Comparison of ENCODE assay signal across 18 cellular contexts in genomic region chr15:50028323-50028722, GRCh38.
"Had no signal": no experiment of that assay in that cellular context is flagged by ENCODE, and none has a peak within 500 bp of the region (broad histone marks: within the 10 kb centered on the region; RNA-seq: fewer than 3 reads in every experiment).

No MANE protein-coding gene starts in this region.

- H3K9me3 ChIP-seq: mucosa of descending colon, right atrium auricular region, testis had no signal

- H3K4me3 ChIP-seq: coronary artery, mucosa of descending colon, right atrium auricular region, spleen, testis had no signal

- H3K4me3 Mint-ChIP-seq: activated CD4-positive, alpha-beta memory T cell treated with anti-CD3 and anti-CD28 coated beads, Interleukin-2, amount 10 ng/mL, durations not matched to agents 7 days and 5 days; activated CD4-positive, alpha-beta T cell treated with anti-CD3 and anti-CD28 coated beads, Interleukin-2, amount 10 ng/mL, durations not matched to agents 24 days and 14 days; activated naive CD4-positive, alpha-beta T cell treated with anti-CD3 and anti-CD28 coated beads for 36 hours; activated naive CD8-positive, alpha-beta T cell treated with anti-CD3 and anti-CD28 coated beads, Interleukin-2, amount 10 ng/mL, durations not matched to agents 7 days and 5 days; activated T-cell treated with anti-CD3 and anti-CD28 coated beads, Interleukin-2, amount 50 U/mL, for 72 hours; memory B cell had no signal

- H3K36me3 ChIP-seq: right atrium auricular region had no signal

- H3K4me1 Mint-ChIP-seq: activated CD4-positive, alpha-beta memory T cell treated with anti-CD3 and anti-CD28 coated beads, Interleukin-2, amount 10 ng/mL, durations not matched to agents 7 days and 5 days; activated CD4-positive, alpha-beta T cell treated with anti-CD3 and anti-CD28 coated beads, Interleukin-2, amount 10 ng/mL, durations not matched to agents 24 days and 14 days; memory B cell had no signal

- H3K27ac ChIP-seq: coronary artery, right atrium auricular region, spleen, testis had no signal

- DNase-seq: activated CD4-positive, alpha-beta memory T cell treated with anti-CD3 and anti-CD28 coated beads, Interleukin-2, amount 10 ng/mL, durations not matched to agents 7 days and 5 days; activated CD4-positive, alpha-beta T cell treated with anti-CD3 and anti-CD28 coated beads, Interleukin-2, amount 10 ng/mL, durations not matched to agents 24 days and 14 days; activated effector memory CD4-positive, alpha-beta T cell treated with Interleukin-2 at 50 U/mL for 16 hours; activated naive CD4-positive, alpha-beta T cell treated with anti-CD3 and anti-CD28 coated beads for 36 hours; activated naive CD8-positive, alpha-beta T cell treated with anti-CD3 and anti-CD28 coated beads, Interleukin-2, amount 10 ng/mL, durations not matched to agents 7 days and 5 days; activated T-cell treated with anti-CD3 and anti-CD28 coated beads, Interleukin-2, amount 50 U/mL, for 72 hours; amniotic stem cell; cerebellar nuclear complex; foreskin fibroblast; mucosa of descending colon; spleen; stimulated activated CD4-positive, alpha-beta T cell treated with anti-CD3 and anti-CD28 coated beads, Interleukin-4, amount 100 ng/mL, for 1 hour; stimulated activated naive CD4-positive, alpha-beta T cell; testis had no signal

- H3K27me3 ChIP-seq: right atrium auricular region, spleen, testis had no signal

- H3K9me3 Mint-ChIP-seq: activated CD4-positive, alpha-beta memory T cell treated with anti-CD3 and anti-CD28 coated beads, Interleukin-2, amount 10 ng/mL, durations not matched to agents 7 days and 5 days; activated CD4-positive, alpha-beta T cell treated with anti-CD3 and anti-CD28 coated beads, Interleukin-2, amount 10 ng/mL, durations not matched to agents 24 days and 14 days; activated naive CD4-positive, alpha-beta T cell treated with anti-CD3 and anti-CD28 coated beads for 36 hours; activated naive CD8-positive, alpha-beta T cell treated with anti-CD3 and anti-CD28 coated beads, Interleukin-2, amount 10 ng/mL, durations not matched to agents 7 days and 5 days; activated T-cell treated with anti-CD3 and anti-CD28 coated beads, Interleukin-2, amount 50 U/mL, for 72 hours; memory B cell had no signal

- H3K36me3 Mint-ChIP-seq: memory B cell had no signal

- H3K27ac Mint-ChIP-seq: activated CD4-positive, alpha-beta memory T cell treated with anti-CD3 and anti-CD28 coated beads, Interleukin-2, amount 10 ng/mL, durations not matched to agents 7 days and 5 days; activated CD4-positive, alpha-beta T cell treated with anti-CD3 and anti-CD28 coated beads, Interleukin-2, amount 10 ng/mL, durations not matched to agents 24 days and 14 days; activated naive CD4-positive, alpha-beta T cell treated with anti-CD3 and anti-CD28 coated beads for 36 hours; activated naive CD8-positive, alpha-beta T cell treated with anti-CD3 and anti-CD28 coated beads, Interleukin-2, amount 10 ng/mL, durations not matched to agents 7 days and 5 days; activated T-cell treated with anti-CD3 and anti-CD28 coated beads, Interleukin-2, amount 50 U/mL, for 72 hours; memory B cell; progenitor cell of endocrine pancreas had no signal

- H3K27me3 Mint-ChIP-seq: activated CD4-positive, alpha-beta T cell treated with anti-CD3 and anti-CD28 coated beads, Interleukin-2, amount 10 ng/mL, durations not matched to agents 24 days and 14 days; progenitor cell of endocrine pancreas had no signal

- H3K4me1 ChIP-seq: spleen, testis had no signal
